Comparison of ENCODE assay signal across 13 cellular contexts in the genomic region with DNA sequence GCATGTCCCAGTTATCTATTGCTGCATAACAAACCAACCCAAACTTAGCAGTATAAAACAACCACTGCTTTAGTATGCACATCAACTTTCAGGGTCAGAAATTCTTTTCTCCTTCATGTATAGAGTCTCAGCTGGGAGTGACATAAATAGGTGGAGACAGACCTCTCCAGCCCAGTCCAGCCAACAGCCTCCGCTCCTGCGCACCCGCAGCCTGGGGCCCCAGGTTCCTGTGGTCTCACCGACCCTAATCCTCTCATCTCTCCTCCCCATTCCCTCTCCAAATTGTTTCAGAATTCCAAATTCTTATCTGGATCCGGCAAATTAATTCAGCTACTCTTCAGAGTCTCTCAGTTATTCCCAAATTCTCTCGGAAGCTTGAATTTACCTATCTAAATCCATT. TPM values are rescaled to one million over a fixed set of nuclear protein-coding genes. Genes with fewer than 3 reads are reported as not detected.
DNase-seq lines count a peak whose midpoint lies in the region; ATAC-seq and TF ChIP-seq lines count a peak whose summit lies in the region.
"Had no signal": no experiment of that assay in that cellular context is flagged by ENCODE, and none has a peak within 500 bp of the region (broad histone marks: within the 10 kb centered on the region; RNA-seq: fewer than 3 reads in every experiment).

No MANE protein-coding gene starts in this region.

- H3K27ac Mint-ChIP-seq in nephron progenitor cell, result no peak overlapping the region

- H3K9me2 ChIP-seq in OCI-LY1 (ENCODE audit: low read depth, low read length), result no peaks in the 10 kb centered on the region

- H3K9ac ChIP-seq in ES-I3 (ENCODE audit: low read depth, low read length), result peak overlapping the region; percentile 59; the same call in 1 of the 2 replicates
- H3K9ac ChIP-seq in OCI-LY1 (ENCODE audit: low read length), result no peak overlapping the region
- H3K9ac ChIP-seq in mammary epithelial cell (ENCODE audit: insufficient read depth, low read length), result no peak overlapping the region

- H3K79me2 ChIP-seq in OCI-LY1 (ENCODE audit: insufficient read depth, low read length) (no peaks in the 10 kb centered on the region), mammary epithelial cell (ENCODE audit: insufficient read depth, low read length) (no peaks in the 10 kb centered on the region)

- H3K4me1 ChIP-seq in ES-I3 (ENCODE audit: insufficient read depth, low read length), result peaks cover 23% of the 10 kb centered on the region
- H3K4me1 ChIP-seq in OCI-LY1 (ENCODE audit: insufficient read depth, low read length, severe bottlenecking), result peaks cover 3% of the 10 kb centered on the region
- peaks cover 23% of the 10 kb centered on the region for H3K4me1 ChIP-seq in mammary epithelial cell (ENCODE audit: insufficient read depth, low read length)
- no peaks in the 10 kb centered on the region for H3K4me1 ChIP-seq in upper lobe of right lung
- H3K4me1 ChIP-seq: foreskin keratinocyte had no signal

- H3K9me3 ChIP-seq in ES-I3 (ENCODE audit: control insufficient read depth, insufficient read depth, low read length), result no peaks in the 10 kb centered on the region
- no peaks in the 10 kb centered on the region for H3K9me3 ChIP-seq in OCI-LY1 (ENCODE audit: low read length)
- no peaks in the 10 kb centered on the region for H3K9me3 ChIP-seq in mammary epithelial cell (replicated peaks; ENCODE audit: insufficient read depth, low read length)
- no peaks in the 10 kb centered on the region for H3K9me3 ChIP-seq in upper lobe of right lung
- H3K9me3 ChIP-seq: thyroid gland had no signal

- DNase-seq in mammary epithelial cell, result no peak
- no peak for DNase-seq in nephron progenitor cell
- no peak for DNase-seq in cerebellar nuclear complex (lab: John Stamatoyannopoulos, UW)
- no peak for DNase-seq in upper lobe of right lung
- DNase-seq in NCI-H187 (lab: John Stamatoyannopoulos, UW), result no peak
- DNase-seq: foreskin keratinocyte, kidney glomerular epithelial cell had no signal

- no peaks in the 10 kb centered on the region for H3K36me3 Mint-ChIP-seq in nephron progenitor cell (ENCODE audit: low read depth)

- H3K4me1 Mint-ChIP-seq in nephron progenitor cell, result peaks cover 23% of the 10 kb centered on the region

- dilution Hi-C loops in mammary epithelial cell (cut with HindIII; ENCODE audit: low sequenced_read_pairs), result no loop called here

- peak overlapping the region; percentile 61 for H3K4me3 Mint-ChIP-seq in nephron progenitor cell

- peak overlapping the region; percentile 49 for H3K4me3 ChIP-seq in OCI-LY1 (ENCODE audit: low read depth, low read length, poor library complexity, severe bottlenecking)
- peak overlapping the region in 2 of 3 experiments; percentile 54 to 59 for H3K4me3 ChIP-seq in mammary epithelial cell (replicated peaks in 1 of 3; ENCODE audit: insufficient read depth in 1 of 3, low read depth in 2 of 3, low read length in 3 of 3)
- no peak overlapping the region for H3K4me3 ChIP-seq in upper lobe of right lung

- no peak overlapping the region for H3K27ac ChIP-seq in OCI-LY1 (ENCODE audit: low read depth, low read length, poor library complexity, severe bottlenecking)
- no peak overlapping the region for H3K27ac ChIP-seq in mammary epithelial cell (ENCODE audit: insufficient read depth, low read depth, low read length)
- no peak overlapping the region for H3K27ac ChIP-seq in upper lobe of right lung
- H3K27ac ChIP-seq: foreskin keratinocyte, skin epidermis, thyroid gland had no signal

- in situ Hi-C loops in mammary epithelial cell (cut with MboI; ENCODE audit: low sequenced_read_pairs in 2 of 2), result loop anchor here in 1 of 2 donors (10.0 kb wide), 1 partner anchor 55 kb away; no protein-coding TSS in a partner anchor

- ATAC-seq in upper lobe of right lung (no peak), HG02884 (IDR thresholded peaks at IDR 0.05; ENCODE audit: unreplicated experiment) (no peak)

- H3F3A ChIP-seq in OCI-LY1 (ENCODE audit: insufficient read depth, low read length), result no peaks in the 10 kb centered on the region

- H3K4me2 ChIP-seq in OCI-LY1 (ENCODE audit: low read length) (peak overlapping the region; percentile 64; the same call in 1 of the 2 replicates), mammary epithelial cell (ENCODE audit: insufficient read depth, low read depth, low read length) (peak overlapping the region; percentile 99)

- CTCF ChIA-PET in mammary epithelial cell (lab: Charles Lee; ENCODE audit: low non-redundant PET), result interaction anchor here (0.6 kb wide), 1 partner anchor 7 kb away, joined by 3 read pairs; no protein-coding TSS in a partner anchor

- H3K9me3 Mint-ChIP-seq in nephron progenitor cell, result no peaks in the 10 kb centered on the region

- no peak for TF ChIP-seq CTCF in OCI-LY1 (IDR thresholded peaks at IDR 0.05; ENCODE audit: low read length)
- no peak for TF ChIP-seq CTCF in mammary epithelial cell (conservative IDR thresholded peaks at IDR 0.05 in 1 of 2, IDR thresholded peaks at IDR 0.05 in 1 of 2; ENCODE audit: extremely low read depth in 1 of 2, insufficient read depth in 1 of 2, low read depth in 1 of 2, low read length in 2 of 2)
- no peak for TF ChIP-seq CTCF in nephron progenitor cell (IDR thresholded peaks at IDR 0.05)
- TF ChIP-seq CTCF in upper lobe of right lung (IDR thresholded peaks at IDR 0.05), result no peak

- 58% methylated on average over 6 of the region's 6 CpGs for WGBS in mammary epithelial cell (ENCODE audit: low coverage, missing lambda C conversion rate)

- peaks cover 68% of the 10 kb centered on the region for H3K27me3 Mint-ChIP-seq in nephron progenitor cell (ENCODE audit: low read depth, poor library complexity)

- H2AFZ ChIP-seq in OCI-LY1 (ENCODE audit: low read length), result no peak overlapping the region
- peak overlapping the region; percentile 92 for H2AFZ ChIP-seq in mammary epithelial cell (ENCODE audit: low read depth, low read length)

- BruUV-seq in mammary epithelial cell (replicated peaks; lab: Mats Ljungman, UMichigan), result no TSS peak

- H4K20me1 ChIP-seq in OCI-LY1 (ENCODE audit: insufficient read depth, low read length), result no peaks in the 10 kb centered on the region
- H4K20me1 ChIP-seq in mammary epithelial cell (ENCODE audit: insufficient read depth, low read length), result no peaks in the 10 kb centered on the region

- H3K27me3 ChIP-seq in OCI-LY1 (ENCODE audit: insufficient read depth, low read length) (peaks cover 10% of the 10 kb centered on the region; the same call in 1 of the 2 replicates), mammary epithelial cell (ENCODE audit: insufficient read depth, low read length) (no peaks in the 10 kb centered on the region), upper lobe of right lung (peaks cover 28% of the 10 kb centered on the region)
- H3K27me3 ChIP-seq: foreskin keratinocyte had no signal

- no peaks in the 10 kb centered on the region for H3K36me3 ChIP-seq in ES-I3 (ENCODE audit: insufficient read depth, low read length)
- no peaks in the 10 kb centered on the region for H3K36me3 ChIP-seq in OCI-LY1 (ENCODE audit: insufficient read depth, low read length)
- no peaks in the 10 kb centered on the region for H3K36me3 ChIP-seq in mammary epithelial cell (ENCODE audit: insufficient read depth, low read length)
- H3K36me3 ChIP-seq in upper lobe of right lung, result no peaks in the 10 kb centered on the region
- H3K36me3 ChIP-seq: thyroid gland had no signal

- intact Hi-C loops in mammary epithelial cell (cut with micrococcal nuclease) (no loop called here), upper lobe of right lung (cut with DNase I) (no loop called here)

RNA-seq across cellular contexts. Expression of a gene that starts 0.5 kb away (rescaled TPM):
- total RNA-seq in mammary epithelial cell, result under 1 TPM; 0.17 to 0.68 TPM
- 5.2 TPM for polyA plus RNA-seq in mammary epithelial cell
- polyA minus RNA-seq in mammary epithelial cell, result 4.5 TPM
- not detected for total RNA-seq in upper lobe of right lung
- total RNA-seq: LHCN-M2 had no signal
